In the genomic region with DNA sequence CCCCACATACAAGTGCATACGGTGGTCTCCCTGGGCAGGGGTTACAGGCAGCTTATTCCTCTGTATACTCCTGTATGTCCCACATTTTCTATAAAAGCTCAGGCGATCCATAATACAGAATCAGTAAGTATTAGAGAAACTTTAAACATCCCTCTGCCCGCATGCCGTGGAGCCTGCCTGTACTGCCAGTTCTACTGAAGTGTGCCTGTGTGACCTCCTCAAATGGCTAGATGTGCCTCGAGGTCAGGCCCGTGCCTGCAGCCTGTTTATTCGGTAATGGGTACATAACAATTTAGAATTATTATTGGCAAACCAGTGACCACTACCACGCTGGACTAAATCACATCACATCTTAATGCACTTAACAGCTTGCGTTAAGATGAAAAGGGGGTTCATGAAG, we compare ENCODE assay signal across 18 cellular contexts.
"Had no signal": no experiment of that assay in that cellular context is flagged by ENCODE, and none has a peak within 500 bp of the region (broad histone marks: within the 10 kb centered on the region; RNA-seq: fewer than 3 reads in every experiment).

No MANE protein-coding gene starts in this region.

- H3K27ac Mint-ChIP-seq: activated CD4-positive, alpha-beta T cell treated with anti-CD3 and anti-CD28 coated beads, Interleukin-2, amount 10 ng/mL, durations not matched to agents 24 days and 14 days; activated CD8-positive, alpha-beta T cell treated with anti-CD3 and anti-CD28 coated beads, Interleukin-2, amount 10 ng/mL, durations not matched to agents 7 days and 5 days; activated naive CD4-positive, alpha-beta T cell treated with anti-CD3 and anti-CD28 coated beads, Interleukin-2, amount 50 U/mL, for 72 hours; natural killer cell treated with Interleukin-12 subunit alpha and Interleukin-12 subunit beta and Interleukin-15 and Interleukin-18, amount 100 ng/mL, for 72 hours; stimulated activated memory B cell treated with anti-CD40 and anti-IgM and Interleukin-4, amounts not matched to agents 10 μg/mL and 1 μg/mL and 100 μg/mL, for 72 hours; T-helper 17 cell had no signal

- H3K27ac ChIP-seq: left lung, SJCRH30, upper lobe of left lung had no signal

- H3K36me3 Mint-ChIP-seq: activated naive CD4-positive, alpha-beta T cell treated with anti-CD3 and anti-CD28 coated beads, Interleukin-2, amount 50 U/mL, for 72 hours; natural killer cell treated with Interleukin-12 subunit alpha and Interleukin-12 subunit beta and Interleukin-15 and Interleukin-18, amount 100 ng/mL, for 72 hours had no signal

- H3K27me3 ChIP-seq: left lung, SJCRH30, upper lobe of left lung had no signal

- H3K4me3 Mint-ChIP-seq: activated CD4-positive, alpha-beta T cell treated with anti-CD3 and anti-CD28 coated beads, Interleukin-2, amount 10 ng/mL, durations not matched to agents 24 days and 14 days; activated CD8-positive, alpha-beta T cell treated with anti-CD3 and anti-CD28 coated beads, Interleukin-2, amount 10 ng/mL, durations not matched to agents 7 days and 5 days; natural killer cell treated with Interleukin-12 subunit alpha and Interleukin-12 subunit beta and Interleukin-15 and Interleukin-18, amount 100 ng/mL, for 72 hours; stimulated activated memory B cell treated with anti-CD40 and anti-IgM and Interleukin-4, amounts not matched to agents 10 μg/mL and 1 μg/mL and 100 μg/mL, for 72 hours; T-helper 17 cell had no signal

- FAIRE-seq: kidney had no signal

- H3K4me3 ChIP-seq: SJCRH30 had no signal

- H3K27me3 Mint-ChIP-seq: activated CD4-positive, alpha-beta T cell treated with anti-CD3 and anti-CD28 coated beads, Interleukin-2, amount 10 ng/mL, durations not matched to agents 24 days and 14 days; brain; natural killer cell treated with Interleukin-12 subunit alpha and Interleukin-12 subunit beta and Interleukin-15 and Interleukin-18, amount 100 ng/mL, for 72 hours; stimulated activated memory B cell treated with anti-CD40 and anti-IgM and Interleukin-4, amounts not matched to agents 10 μg/mL and 1 μg/mL and 100 μg/mL, for 72 hours had no signal

- H3K9me3 ChIP-seq: left lung, psoas muscle, SJCRH30, upper lobe of left lung had no signal

- DNase-seq: activated CD4-positive, alpha-beta T cell treated with anti-CD3 and anti-CD28 coated beads, Interleukin-2, amount 10 ng/mL, durations not matched to agents 24 days and 14 days; activated CD8-positive, alpha-beta memory T cell treated with anti-CD3 and anti-CD28 coated beads, Interleukin-2, amount 50 U/mL, for 4 hours; activated CD8-positive, alpha-beta T cell treated with anti-CD3 and anti-CD28 coated beads, Interleukin-2, amount 10 ng/mL, durations not matched to agents 7 days and 5 days; activated effector memory CD4-positive, alpha-beta T cell treated with anti-CD3 and anti-CD28 coated beads, Interleukin-2, amount 50 U/mL, for 16 hours; activated T-cell treated with anti-CD3 and anti-CD28 coated beads, Interleukin-2, amount 50 U/mL, for 48 hours; dermis blood vessel endothelial cell; kidney; left lung; SJCRH30; stimulated activated CD4-positive, alpha-beta T cell treated with anti-CD3 and anti-CD28 coated beads, Interleukin-12 subunit alpha, Interleukin-12 subunit beta, amount 100 ng/mL, for 4 hours; stimulated activated CD4-positive, alpha-beta T cell treated with anti-CD3 and anti-CD28 coated beads, Interleukin-2, amount 100 ng/mL, for 24 hours; T-helper 17 cell; upper lobe of left lung had no signal

- H3K36me3 ChIP-seq: left lung, SJCRH30, upper lobe of left lung had no signal

- H3K9me3 Mint-ChIP-seq: activated CD4-positive, alpha-beta T cell treated with anti-CD3 and anti-CD28 coated beads, Interleukin-2, amount 10 ng/mL, durations not matched to agents 24 days and 14 days; activated naive CD4-positive, alpha-beta T cell treated with anti-CD3 and anti-CD28 coated beads, Interleukin-2, amount 50 U/mL, for 72 hours; brain; natural killer cell treated with Interleukin-12 subunit alpha and Interleukin-12 subunit beta and Interleukin-15 and Interleukin-18, amount 100 ng/mL, for 72 hours; stimulated activated memory B cell treated with anti-CD40 and anti-IgM and Interleukin-4, amounts not matched to agents 10 μg/mL and 1 μg/mL and 100 μg/mL, for 72 hours had no signal
